In the genomic region with DNA sequence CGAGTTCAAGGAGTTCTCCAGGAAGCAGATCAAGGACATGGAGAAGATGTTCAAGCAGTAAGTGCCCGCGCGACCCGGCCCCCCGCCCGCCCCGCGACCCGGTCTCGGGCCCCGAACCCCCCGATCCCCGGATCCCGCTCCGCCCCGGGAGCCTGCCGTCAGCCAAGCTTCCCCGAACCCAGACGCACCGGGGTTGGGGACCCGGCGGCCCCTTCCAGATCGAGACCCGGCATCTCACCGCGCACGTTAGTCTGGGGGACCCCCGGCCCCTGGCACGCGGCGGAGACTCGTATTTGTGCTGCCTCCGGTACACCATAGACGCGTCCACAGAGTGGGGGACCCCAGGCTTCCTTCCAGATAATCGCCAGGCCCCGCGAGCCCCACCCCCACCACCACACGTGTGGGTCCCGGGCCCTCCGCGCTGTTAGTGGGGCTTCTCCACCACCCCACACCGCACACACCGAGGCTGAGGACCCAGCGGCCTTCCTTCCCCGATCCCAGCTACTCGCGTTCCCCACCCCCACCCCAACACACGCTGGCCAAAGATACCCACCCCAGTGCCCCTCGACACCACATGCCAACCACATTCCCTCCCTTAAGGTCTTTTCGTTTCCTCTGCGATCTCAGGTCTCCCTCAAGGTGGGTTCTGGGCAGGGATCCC, we compare ENCODE assay signal across 8 cellular contexts. TPM values are rescaled to one million over a fixed set of nuclear protein-coding genes. Genes with fewer than 3 reads are reported as not detected.
DNase-seq lines count a peak whose midpoint lies in the region; ATAC-seq and TF ChIP-seq lines count a peak whose summit lies in the region.

No MANE protein-coding gene starts in this region.

- H2AK9ac ChIP-seq in IMR-90 (replicated peaks; ENCODE audit: low read depth, low read length, poor library complexity): peak overlapping the region; percentile 98

- H3K14ac ChIP-seq in IMR-90 (replicated peaks; ENCODE audit: low read depth, low read length): peak overlapping the region; percentile 96

- H3K27ac Mint-ChIP-seq in CD8-positive, alpha-beta memory T cell: peak overlapping the region; percentile 88 to 99 (median 97)

- no TSS peak for BruUV-seq in IMR-90 (replicated peaks; lab: Mats Ljungman, UMichigan)

- H3K9ac ChIP-seq in IMR-90 (ENCODE audit: low read depth, low read length): peak overlapping the region; percentile 67
- H3K9ac ChIP-seq in mucosa of stomach (ENCODE audit: low read length): peak overlapping the region; percentile 89

- CTCF ChIA-PET in CD8-positive, alpha-beta memory T cell (lab: Charles Lee): interaction anchor here (1.3 to 4.0 kb wide), 3 partner anchors 21 to 87 kb away, joined by 3 to 18 read pairs (median 4); no protein-coding TSS in a partner anchor
- CTCF ChIA-PET in IMR-90 (lab: Yijun Ruan, JAX): interaction anchor here (0.6 kb wide), 1 partner anchor 126 kb away, joined by 5 read pairs; no protein-coding TSS in a partner anchor

- H3K36me3 Mint-ChIP-seq in CD8-positive, alpha-beta memory T cell: peaks cover 3 to 38% (median 5%) of the 10 kb centered on the region in 3 donors

- dilution Hi-C loops in IMR-90 (cut with HindIII; ENCODE audit: low sequenced_read_pairs, unreplicated experiment): no loop called here

- ATAC-seq in IMR-90 (ENCODE audit: low read depth) (peak; percentile 1; the same call in 1 of the 2 replicates), GM18858 (IDR thresholded peaks at IDR 0.05; ENCODE audit: unreplicated experiment) (no peak)

- in situ Hi-C loops in IMR-90 (cut with MboI; ENCODE audit: low sequenced_read_pairs): loop anchor here (5.0 kb wide), 1 partner anchor 68 kb away; no protein-coding TSS in a partner anchor

- no peak overlapping the region for H2BK120ac ChIP-seq in IMR-90 (ENCODE audit: low read depth, low read length)

- peak overlapping the region; percentile 80 for H3K4me3 ChIP-seq in CD8-positive, alpha-beta memory T cell (ENCODE audit: low read length)
- H3K4me3 ChIP-seq in IMR-90 (ENCODE audit: insufficient read depth, low read depth, low read length) (peak overlapping the region; percentile 99), breast epithelium (peak overlapping the region; percentile 71 to 96 (median 88)), mucosa of stomach (ENCODE audit: low read length) (peak overlapping the region; percentile 77)

- peak overlapping the region; percentile 90 for H3K27ac ChIP-seq in CD8-positive, alpha-beta memory T cell (ENCODE audit: low read depth, low read length)
- H3K27ac ChIP-seq in IMR-90 (ENCODE audit: insufficient read depth, low read length) (peak overlapping the region; percentile 54), breast epithelium (peak overlapping the region; percentile 82 to 85)

- H3K4me3 Mint-ChIP-seq in CD8-positive, alpha-beta memory T cell: peak overlapping the region; percentile 91 to 99 (median 94)

- intact Hi-C loops in IMR-90 (cut with micrococcal nuclease) (loop anchor here (2.0 kb wide), 1 partner anchor 22 kb away; no protein-coding TSS in a partner anchor), breast epithelium (cut with DNase I; ENCODE audit: low total_unique reads) (no loop called here), posterior vena cava (cut with DNase I) (no loop called here)

- H3K9me3 Mint-ChIP-seq in CD8-positive, alpha-beta memory T cell: no peaks in the 10 kb centered on the region

- no peak overlapping the region; the same call in 1 of the 2 replicates for H2BK20ac ChIP-seq in IMR-90 (ENCODE audit: low read depth, low read length)

- no peaks in the 10 kb centered on the region for H3K27me3 Mint-ChIP-seq in CD8-positive, alpha-beta memory T cell

- POLR2A ChIA-PET in CD8-positive, alpha-beta memory T cell (lab: Charles Lee): interaction anchor here (0.6 kb wide), 1 partner anchor 88 kb away, joined by 3 read pairs; no protein-coding TSS in a partner anchor
- POLR2A ChIA-PET in IMR-90 (lab: Charles Lee; ENCODE audit: unreplicated experiment): no interaction called here

- TF ChIP-seq POLR2A in IMR-90 (IDR thresholded peaks at IDR 0.05; ENCODE audit: low read depth, low read length) (no peak; the same call in none of the 2 replicates), breast epithelium (IDR thresholded peaks at IDR 0.05) (no peak)

- no peaks in the 10 kb centered on the region for H3K36me3 ChIP-seq in CD8-positive, alpha-beta memory T cell (ENCODE audit: insufficient read depth, low read length)
- H3K36me3 ChIP-seq in IMR-90 (ENCODE audit: control insufficient read depth, insufficient read depth, low read length) (peaks cover 4% of the 10 kb centered on the region; the same call in 1 of the 2 replicates), breast epithelium (no peaks in the 10 kb centered on the region), mucosa of stomach (ENCODE audit: control insufficient read depth, insufficient read depth, low read length) (peaks cover 6% of the 10 kb centered on the region)

- H3K4me1 Mint-ChIP-seq in CD8-positive, alpha-beta memory T cell: peaks cover 73 to 74% (median 74%) of the 10 kb centered on the region in 3 donors

- H3K9me3 ChIP-seq in CD8-positive, alpha-beta memory T cell (ENCODE audit: low read length): no peaks in the 10 kb centered on the region
- H3K9me3 ChIP-seq in IMR-90 (ENCODE audit: control insufficient read depth, insufficient read depth, low read length): no peaks in the 10 kb centered on the region
- H3K9me3 ChIP-seq in breast epithelium: no peaks in the 10 kb centered on the region
- H3K9me3 ChIP-seq in mucosa of stomach (ENCODE audit: control insufficient read depth, low read length): no peaks in the 10 kb centered on the region

- peak overlapping the region; percentile 93 for H3K23ac ChIP-seq in IMR-90 (ENCODE audit: low read depth, low read length)

- TF ChIP-seq RAD21 in IMR-90 (IDR thresholded peaks at IDR 0.05; ENCODE audit: low read length): no peak

- H3K56ac ChIP-seq in IMR-90 (ENCODE audit: extremely low read depth, insufficient read depth, low read length): peak overlapping the region; percentile 47; the same call in 1 of the 2 replicates

- peaks cover 49% of the 10 kb centered on the region for H3K4me1 ChIP-seq in CD8-positive, alpha-beta memory T cell (ENCODE audit: insufficient read depth, low read length)
- H3K4me1 ChIP-seq in IMR-90 (ENCODE audit: control insufficient read depth, insufficient read depth, low read length) (peaks cover 25% of the 10 kb centered on the region), breast epithelium (peaks cover 0 to 4% of the 10 kb centered on the region in 2 donors), mucosa of stomach (ENCODE audit: control insufficient read depth, insufficient read depth, low read length) (peaks cover 41% of the 10 kb centered on the region)

- H3K4me2 ChIP-seq in IMR-90 (ENCODE audit: low read depth, low read length): peak overlapping the region; percentile 73

- peak overlapping the region; percentile 97 for H2AFZ ChIP-seq in IMR-90 (replicated peaks; ENCODE audit: low read length, poor library complexity)

- 1% methylated on average over 28 of the region's 53 CpGs; no CpG with 5 or more reads in 1 of the 2 experiments for WGBS in IMR-90 (ENCODE audit: extremely low coverage in 2 of 2, insufficient read length in 1 of 2), 2 experiments

- H4K8ac ChIP-seq in IMR-90 (ENCODE audit: low read depth in 2 of 2, low read length in 2 of 2): peak overlapping the region in 1 of 2 experiments; percentile 63; a peak in 2 of 4 replicates

- H3K27me3 ChIP-seq in CD8-positive, alpha-beta memory T cell (ENCODE audit: insufficient read depth, low read length, poor library complexity, severe bottlenecking): no peaks in the 10 kb centered on the region
- no peaks in the 10 kb centered on the region for H3K27me3 ChIP-seq in IMR-90 (ENCODE audit: control insufficient read depth, insufficient read depth, low read length)
- H3K27me3 ChIP-seq in breast epithelium: no peaks in the 10 kb centered on the region
- no peaks in the 10 kb centered on the region for H3K27me3 ChIP-seq in mucosa of stomach (ENCODE audit: control insufficient read depth, insufficient read depth, low read length)

- peak overlapping the region; percentile 0; the same call in 1 of the 2 replicates for H3K18ac ChIP-seq in IMR-90 (ENCODE audit: low read depth, low read length)

- peaks cover 25% of the 10 kb centered on the region for H4K20me1 ChIP-seq in IMR-90 (ENCODE audit: insufficient read depth, low read length)

- H2AK5ac ChIP-seq in IMR-90 (ENCODE audit: low read depth, low read length): peak overlapping the region; percentile 91

- H2BK5ac ChIP-seq in IMR-90 (ENCODE audit: low read depth, low read length, poor library complexity, severe bottlenecking): peak overlapping the region; percentile 51

- peaks cover 15% of the 10 kb centered on the region; the same call in 1 of the 2 replicates for H3K9me1 ChIP-seq in IMR-90 (ENCODE audit: insufficient read depth, low read length)

- peaks cover 13 to 51% of the 10 kb centered on the region in 2 experiments; a peak in 3 of 4 replicates for H3K79me1 ChIP-seq in IMR-90 (ENCODE audit: low read depth in 1 of 2, low read length in 2 of 2)

- H3K4ac ChIP-seq in IMR-90 (ENCODE audit: low read depth, low read length): peak overlapping the region; percentile 91

- peak overlapping the region; percentile 66 for H4K91ac ChIP-seq in IMR-90 (ENCODE audit: insufficient read depth, low read depth, low read length)

- H4K5ac ChIP-seq in IMR-90 (ENCODE audit: low read depth, low read length): no peak overlapping the region

- DNase-seq in CD8-positive, alpha-beta memory T cell: peak in 1 of 5 donors; percentile 59
- no peak for DNase-seq in IMR-90
- DNase-seq in breast epithelium (ENCODE audit: low spot score in 2 of 2): no peak
- no peak for DNase-seq in NCI-H2029 (lab: John Stamatoyannopoulos, UW)
- no peak for DNase-seq in DMS153 (lab: John Stamatoyannopoulos, UW)
- DNase-seq in posterior vena cava (ENCODE audit: low spot score): no peak

- H2BK15ac ChIP-seq in IMR-90 (ENCODE audit: low read depth, low read length): peak overlapping the region; percentile 70; the same call in 1 of the 3 replicates

- no peak for TF ChIP-seq CTCF in IMR-90 (conservative IDR thresholded peaks at IDR 0.05; ENCODE audit: low read depth, low read length)
- TF ChIP-seq CTCF in breast epithelium (IDR thresholded peaks at IDR 0.05): no peak

RNA-seq across cellular contexts. Expression of gene EFHD2, which starts 0.7 kb away (rescaled TPM):
- total RNA-seq in CD8-positive, alpha-beta memory T cell: 10 to 100 TPM; 64.7 to 67.9 TPM
- 154 TPM for polyA plus RNA-seq in CD8-positive, alpha-beta memory T cell
- total RNA-seq in IMR-90 (2012; rRNA removed): 22.6 and 23.1 TPM in 2 replicates
- 58.9 and 72.7 TPM in 2 replicates for polyA plus RNA-seq in IMR-90 (2012; rRNA removed)
- 59.0 and 96.1 TPM in 2 replicates for polyA plus RNA-seq in IMR-90 (2012; cell fraction: cytosol; rRNA removed)
- 77.3 and 108 TPM in 2 replicates for polyA plus RNA-seq in IMR-90 (2012; cell fraction: nucleus; rRNA removed; ENCODE audit: low replicate concordance)
- 10 to 100 TPM; 24.9 to 43.9 (median 32.8) TPM for total RNA-seq in breast epithelium
- 10 to 100 TPM; 33.4 to 39.8 TPM for total RNA-seq in posterior vena cava

RNA-seq across cellular contexts. Expression of gene CTRC, which starts 27.9 kb away (rescaled TPM):
- not detected for total RNA-seq in CD8-positive, alpha-beta memory T cell
- polyA plus RNA-seq in CD8-positive, alpha-beta memory T cell: not detected
- total RNA-seq in IMR-90 (2012; rRNA removed) (not detected in 2 replicates), breast epithelium (under 1 TPM in 1 of 3 donors, not detected in 2; 0.16 TPM), posterior vena cava (1 to 10 TPM in 1 of 2 donors, not detected in 1; 1.8 TPM)
- not detected in 2 replicates for polyA plus RNA-seq in IMR-90 (2012; rRNA removed)
- polyA plus RNA-seq in IMR-90 (2012; cell fraction: cytosol; rRNA removed): not detected in 2 replicates
- 0.86 and 1.7 TPM in 2 replicates for polyA plus RNA-seq in IMR-90 (2012; cell fraction: nucleus; rRNA removed; ENCODE audit: low replicate concordance)

RNA-seq across cellular contexts. Expression of gene CELA2A, which starts 46.2 kb away (rescaled TPM):
- not detected for total RNA-seq in CD8-positive, alpha-beta memory T cell
- not detected for polyA plus RNA-seq in CD8-positive, alpha-beta memory T cell
- total RNA-seq in IMR-90 (2012; rRNA removed) (not detected in 2 replicates), breast epithelium (not detected), posterior vena cava (1 to 10 TPM in 1 of 2 donors, not detected in 1; 1.6 TPM)
- polyA plus RNA-seq in IMR-90 (2012; rRNA removed): not detected in 2 replicates
- polyA plus RNA-seq in IMR-90 (2012; cell fraction: cytosol; rRNA removed): not detected in 2 replicates
- not detected in 2 replicates for polyA plus RNA-seq in IMR-90 (2012; cell fraction: nucleus; rRNA removed; ENCODE audit: low replicate concordance)
